1 cellular context compared by ENCODE assay signal in the genomic region with DNA sequence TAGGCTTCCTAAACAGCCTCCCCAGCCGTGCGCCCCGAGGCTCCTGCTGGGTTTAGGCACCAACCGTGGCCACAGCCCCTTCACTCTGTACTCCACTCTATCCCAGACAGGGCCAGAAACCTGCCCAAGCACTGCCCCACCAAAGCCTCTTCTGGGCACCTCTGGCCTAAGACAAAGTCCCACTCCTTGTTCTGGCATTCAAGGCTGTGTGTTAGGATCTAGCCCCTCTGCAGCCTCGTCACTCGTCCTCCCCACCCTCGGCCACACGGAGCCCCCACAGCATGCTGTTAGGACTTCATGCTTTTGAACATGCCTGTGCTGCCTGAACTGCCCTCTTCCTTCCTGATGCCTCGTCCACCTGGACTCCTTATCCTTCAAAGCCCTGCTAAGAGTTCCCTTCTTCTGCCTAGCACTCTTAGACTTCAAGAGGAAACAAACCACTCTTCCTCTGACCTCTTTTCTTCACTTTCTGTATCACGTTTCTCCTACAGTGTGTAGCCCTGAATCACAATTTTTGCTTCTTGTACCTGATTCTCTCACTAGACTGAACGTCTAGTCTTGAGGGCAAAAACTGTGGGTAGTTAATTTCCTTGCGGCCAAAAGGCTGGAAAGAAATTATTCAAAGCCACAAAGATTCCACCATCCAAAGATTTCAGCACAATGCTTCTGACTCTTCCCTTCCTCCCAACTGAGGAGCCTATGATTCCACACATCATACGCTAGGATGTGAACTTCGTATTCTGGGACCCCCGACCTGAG.
TF ChIP-seq lines count a peak whose summit lies in the region.

No MANE protein-coding gene starts in this region.

TF ChIP-seq in H1, 55 proteins besides CTCF, POLR2A, EP300 and RAD21:
- TF ChIP-seq NRF1 (IDR thresholded peaks at IDR 0.05; ENCODE audit: low read depth, low read length) (no peak), ZNF274 (IDR thresholded peaks at IDR 0.05; ENCODE audit: borderline replicate concordance, extremely low read depth, low read length) (no peak), SIX5 (IDR thresholded peaks at IDR 0.05; ENCODE audit: low read depth, low read length) (no peak), HDAC6 (IDR thresholded peaks at IDR 0.05; ENCODE audit: low read depth, low read length) (no peak), CTBP2 (IDR thresholded peaks at IDR 0.05; ENCODE audit: borderline replicate concordance, insufficient read depth, insufficient read length, low read length) (no peak)
- TF ChIP-seq, protein P1, sequence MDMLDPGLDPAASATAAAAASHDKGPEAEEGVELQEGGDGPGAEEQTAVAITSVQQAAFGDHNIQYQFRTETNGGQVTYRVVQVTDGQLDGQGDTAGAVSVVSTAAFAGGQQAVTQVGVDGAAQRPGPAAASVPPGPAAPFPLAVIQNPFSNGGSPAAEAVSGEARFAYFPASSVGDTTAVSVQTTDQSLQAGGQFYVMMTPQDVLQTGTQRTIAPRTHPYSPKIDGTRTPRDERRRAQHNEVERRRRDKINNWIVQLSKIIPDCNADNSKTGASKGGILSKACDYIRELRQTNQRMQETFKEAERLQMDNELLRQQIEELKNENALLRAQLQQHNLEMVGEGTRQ (IDR thresholded peaks at IDR 0.05; ENCODE audit: low read length), result no peak
- TF ChIP-seq, protein P2, sequence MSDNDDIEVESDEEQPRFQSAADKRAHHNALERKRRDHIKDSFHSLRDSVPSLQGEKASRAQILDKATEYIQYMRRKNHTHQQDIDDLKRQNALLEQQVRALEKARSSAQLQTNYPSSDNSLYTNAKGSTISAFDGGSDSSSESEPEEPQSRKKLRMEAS (IDR thresholded peaks at IDR 0.05), result no peak
